1 cellular context compared by ENCODE assay signal in the genomic region with DNA sequence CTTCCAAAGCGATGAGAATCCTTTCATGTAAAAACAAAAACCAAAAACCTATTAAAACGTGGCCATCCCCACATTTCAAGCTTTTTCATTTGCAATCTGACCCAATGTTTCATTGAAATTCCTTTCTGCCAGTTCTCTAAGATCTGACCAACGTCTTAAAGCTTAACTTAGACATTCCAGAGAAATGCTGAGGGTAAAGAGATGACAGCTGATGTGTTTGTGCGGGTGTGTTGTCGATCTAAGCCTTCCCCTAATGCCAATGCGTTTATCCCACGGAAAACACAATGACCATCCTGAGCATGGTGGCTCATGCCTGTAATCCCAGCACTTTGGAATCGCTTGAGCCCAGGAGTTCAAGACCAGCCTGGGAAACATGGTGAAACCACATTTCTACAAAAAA.
TF ChIP-seq lines count a peak whose summit lies in the region.

No MANE protein-coding gene starts in this region.

TF ChIP-seq in GM23338, 12 proteins besides CTCF, POLR2A, EP300 and RAD21:
- TF ChIP-seq, protein P1, sequence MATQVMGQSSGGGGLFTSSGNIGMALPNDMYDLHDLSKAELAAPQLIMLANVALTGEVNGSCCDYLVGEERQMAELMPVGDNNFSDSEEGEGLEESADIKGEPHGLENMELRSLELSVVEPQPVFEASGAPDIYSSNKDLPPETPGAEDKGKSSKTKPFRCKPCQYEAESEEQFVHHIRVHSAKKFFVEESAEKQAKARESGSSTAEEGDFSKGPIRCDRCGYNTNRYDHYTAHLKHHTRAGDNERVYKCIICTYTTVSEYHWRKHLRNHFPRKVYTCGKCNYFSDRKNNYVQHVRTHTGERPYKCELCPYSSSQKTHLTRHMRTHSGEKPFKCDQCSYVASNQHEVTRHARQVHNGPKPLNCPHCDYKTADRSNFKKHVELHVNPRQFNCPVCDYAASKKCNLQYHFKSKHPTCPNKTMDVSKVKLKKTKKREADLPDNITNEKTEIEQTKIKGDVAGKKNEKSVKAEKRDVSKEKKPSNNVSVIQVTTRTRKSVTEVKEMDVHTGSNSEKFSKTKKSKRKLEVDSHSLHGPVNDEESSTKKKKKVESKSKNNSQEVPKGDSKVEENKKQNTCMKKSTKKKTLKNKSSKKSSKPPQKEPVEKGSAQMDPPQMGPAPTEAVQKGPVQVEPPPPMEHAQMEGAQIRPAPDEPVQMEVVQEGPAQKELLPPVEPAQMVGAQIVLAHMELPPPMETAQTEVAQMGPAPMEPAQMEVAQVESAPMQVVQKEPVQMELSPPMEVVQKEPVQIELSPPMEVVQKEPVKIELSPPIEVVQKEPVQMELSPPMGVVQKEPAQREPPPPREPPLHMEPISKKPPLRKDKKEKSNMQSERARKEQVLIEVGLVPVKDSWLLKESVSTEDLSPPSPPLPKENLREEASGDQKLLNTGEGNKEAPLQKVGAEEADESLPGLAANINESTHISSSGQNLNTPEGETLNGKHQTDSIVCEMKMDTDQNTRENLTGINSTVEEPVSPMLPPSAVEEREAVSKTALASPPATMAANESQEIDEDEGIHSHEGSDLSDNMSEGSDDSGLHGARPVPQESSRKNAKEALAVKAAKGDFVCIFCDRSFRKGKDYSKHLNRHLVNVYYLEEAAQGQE (IDR thresholded peaks at IDR 0.05; ENCODE audit: unreplicated experiment): no peak
- TF ChIP-seq NANOG (IDR thresholded peaks at IDR 0.05; ENCODE audit: borderline replicate concordance) (no peak), CREB1 (CRISPR knock-in tag; IDR thresholded peaks at IDR 0.05; ENCODE audit: low read depth) (no peak), EZH2 (IDR thresholded peaks at IDR 0.05; ENCODE audit: low read depth, unreplicated experiment) (no peak), POLR2AphosphoS5 (IDR thresholded peaks at IDR 0.05; ENCODE audit: low read depth) (no peak), EZH2phosphoT487 (IDR thresholded peaks at IDR 0.05; ENCODE audit: unreplicated experiment) (no peak), JUNB (IDR thresholded peaks at IDR 0.05; ENCODE audit: unreplicated experiment) (no peak), STAT1 (IDR thresholded peaks at IDR 0.05; ENCODE audit: unreplicated experiment) (no peak), ZNF331 (CRISPR knock-in tag; IDR thresholded peaks at IDR 0.05; ENCODE audit: low read depth) (no peak), ZNF114 (CRISPR knock-in tag; IDR thresholded peaks at IDR 0.05) (no peak)
- TF ChIP-seq, protein P2, sequence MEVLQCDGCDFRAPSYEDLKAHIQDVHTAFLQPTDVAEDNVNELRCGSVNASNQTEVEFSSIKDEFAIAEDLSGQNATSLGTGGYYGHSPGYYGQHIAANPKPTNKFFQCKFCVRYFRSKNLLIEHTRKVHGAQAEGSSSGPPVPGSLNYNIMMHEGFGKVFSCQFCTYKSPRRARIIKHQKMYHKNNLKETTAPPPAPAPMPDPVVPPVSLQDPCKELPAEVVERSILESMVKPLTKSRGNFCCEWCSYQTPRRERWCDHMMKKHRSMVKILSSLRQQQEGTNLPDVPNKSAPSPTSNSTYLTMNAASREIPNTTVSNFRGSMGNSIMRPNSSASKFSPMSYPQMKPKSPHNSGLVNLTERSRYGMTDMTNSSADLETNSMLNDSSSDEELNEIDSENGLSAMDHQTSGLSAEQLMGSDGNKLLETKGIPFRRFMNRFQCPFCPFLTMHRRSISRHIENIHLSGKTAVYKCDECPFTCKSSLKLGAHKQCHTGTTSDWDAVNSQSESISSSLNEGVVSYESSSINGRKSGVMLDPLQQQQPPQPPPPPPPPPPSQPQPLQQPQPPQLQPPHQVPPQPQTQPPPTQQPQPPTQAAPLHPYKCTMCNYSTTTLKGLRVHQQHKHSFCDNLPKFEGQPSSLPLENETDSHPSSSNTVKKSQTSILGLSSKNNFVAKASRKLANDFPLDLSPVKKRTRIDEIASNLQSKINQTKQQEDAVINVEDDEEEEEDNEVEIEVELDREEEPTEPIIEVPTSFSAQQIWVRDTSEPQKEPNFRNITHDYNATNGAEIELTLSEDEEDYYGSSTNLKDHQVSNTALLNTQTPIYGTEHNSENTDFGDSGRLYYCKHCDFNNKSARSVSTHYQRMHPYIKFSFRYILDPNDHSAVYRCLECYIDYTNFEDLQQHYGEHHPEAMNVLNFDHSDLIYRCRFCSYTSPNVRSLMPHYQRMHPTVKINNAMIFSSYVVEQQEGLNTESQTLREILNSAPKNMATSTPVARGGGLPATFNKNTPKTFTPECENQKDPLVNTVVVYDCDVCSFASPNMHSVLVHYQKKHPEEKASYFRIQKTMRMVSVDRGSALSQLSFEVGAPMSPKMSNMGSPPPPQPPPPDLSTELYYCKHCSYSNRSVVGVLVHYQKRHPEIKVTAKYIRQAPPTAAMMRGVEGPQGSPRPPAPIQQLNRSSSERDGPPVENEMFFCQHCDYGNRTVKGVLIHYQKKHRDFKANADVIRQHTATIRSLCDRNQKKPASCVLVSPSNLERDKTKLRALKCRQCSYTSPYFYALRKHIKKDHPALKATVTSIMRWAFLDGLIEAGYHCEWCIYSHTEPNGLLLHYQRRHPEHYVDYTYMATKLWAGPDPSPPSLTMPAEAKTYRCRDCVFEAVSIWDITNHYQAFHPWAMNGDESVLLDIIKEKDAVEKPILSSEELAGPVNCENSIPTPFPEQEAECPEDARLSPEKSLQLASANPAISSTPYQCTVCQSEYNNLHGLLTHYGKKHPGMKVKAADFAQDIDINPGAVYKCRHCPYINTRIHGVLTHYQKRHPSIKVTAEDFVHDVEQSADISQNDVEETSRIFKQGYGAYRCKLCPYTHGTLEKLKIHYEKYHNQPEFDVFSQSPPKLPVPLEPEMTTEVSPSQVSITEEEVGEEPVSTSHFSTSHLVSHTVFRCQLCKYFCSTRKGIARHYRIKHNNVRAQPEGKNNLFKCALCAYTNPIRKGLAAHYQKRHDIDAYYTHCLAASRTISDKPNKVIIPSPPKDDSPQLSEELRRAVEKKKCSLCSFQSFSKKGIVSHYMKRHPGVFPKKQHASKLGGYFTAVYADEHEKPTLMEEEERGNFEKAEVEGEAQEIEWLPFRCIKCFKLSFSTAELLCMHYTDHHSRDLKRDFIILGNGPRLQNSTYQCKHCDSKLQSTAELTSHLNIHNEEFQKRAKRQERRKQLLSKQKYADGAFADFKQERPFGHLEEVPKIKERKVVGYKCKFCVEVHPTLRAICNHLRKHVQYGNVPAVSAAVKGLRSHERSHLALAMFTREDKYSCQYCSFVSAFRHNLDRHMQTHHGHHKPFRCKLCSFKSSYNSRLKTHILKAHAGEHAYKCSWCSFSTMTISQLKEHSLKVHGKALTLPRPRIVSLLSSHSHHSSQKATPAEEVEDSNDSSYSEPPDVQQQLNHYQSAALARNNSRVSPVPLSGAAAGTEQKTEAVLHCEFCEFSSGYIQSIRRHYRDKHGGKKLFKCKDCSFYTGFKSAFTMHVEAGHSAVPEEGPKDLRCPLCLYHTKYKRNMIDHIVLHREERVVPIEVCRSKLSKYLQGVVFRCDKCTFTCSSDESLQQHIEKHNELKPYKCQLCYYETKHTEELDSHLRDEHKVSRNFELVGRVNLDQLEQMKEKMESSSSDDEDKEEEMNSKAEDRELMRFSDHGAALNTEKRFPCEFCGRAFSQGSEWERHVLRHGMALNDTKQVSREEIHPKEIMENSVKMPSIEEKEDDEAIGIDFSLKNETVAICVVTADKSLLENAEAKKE (CRISPR knock-in tag; IDR thresholded peaks at IDR 0.05): no peak
- TF ChIP-seq, protein P3, sequence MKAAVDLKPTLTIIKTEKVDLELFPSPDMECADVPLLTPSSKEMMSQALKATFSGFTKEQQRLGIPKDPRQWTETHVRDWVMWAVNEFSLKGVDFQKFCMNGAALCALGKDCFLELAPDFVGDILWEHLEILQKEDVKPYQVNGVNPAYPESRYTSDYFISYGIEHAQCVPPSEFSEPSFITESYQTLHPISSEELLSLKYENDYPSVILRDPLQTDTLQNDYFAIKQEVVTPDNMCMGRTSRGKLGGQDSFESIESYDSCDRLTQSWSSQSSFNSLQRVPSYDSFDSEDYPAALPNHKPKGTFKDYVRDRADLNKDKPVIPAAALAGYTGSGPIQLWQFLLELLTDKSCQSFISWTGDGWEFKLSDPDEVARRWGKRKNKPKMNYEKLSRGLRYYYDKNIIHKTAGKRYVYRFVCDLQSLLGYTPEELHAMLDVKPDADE (IDR thresholded peaks at IDR 0.05): no peak
TF ChIP-seq in GM23338: peak in this region for 0.
